ENCODE assay signal across 16 cellular contexts in genomic region chr2:197850882-197851281, GRCh38. TPM values are rescaled to one million over a fixed set of nuclear protein-coding genes. Genes with fewer than 3 reads are reported as not detected.
A peak's percentile ranks its signal among the peaks of the same experiment; 100 is the strongest.
DNase-seq lines count a peak whose midpoint lies in the region; ATAC-seq and TF ChIP-seq lines count a peak whose summit lies in the region.
"Had no signal": no experiment of that assay in that cellular context is flagged by ENCODE, and none has a peak within 500 bp of the region (broad histone marks: within the 10 kb centered on the region; RNA-seq: fewer than 3 reads in every experiment).

No MANE protein-coding gene starts in this region.

- peaks cover 0 to 3% (median 0%) of the 10 kb centered on the region in 5 donors for H3K36me3 Mint-ChIP-seq in naive thymus-derived CD4-positive, alpha-beta T cell

- H2AFZ ChIP-seq in SK-N-SH (ENCODE audit: low read depth): no peak overlapping the region

- H3K27ac Mint-ChIP-seq in naive thymus-derived CD4-positive, alpha-beta T cell: peak overlapping the region in 8 of 9 donors; percentile 97 to 100 (median 99)

- H3K9me3 Mint-ChIP-seq in naive thymus-derived CD4-positive, alpha-beta T cell: no peaks in the 10 kb centered on the region

- no peak for TF ChIP-seq EP300 in SK-N-SH (IDR thresholded peaks at IDR 0.05; ENCODE audit: borderline replicate concordance in 1 of 2, low read depth in 1 of 2, low read length in 1 of 2)

- 71% methylated on average over 3 of the region's 3 CpGs for WGBS in SK-N-SH (ENCODE audit: low lambda C conversion rate)

- H3K36me3 ChIP-seq in SK-N-SH (replicated peaks in 1 of 2; ENCODE audit: control insufficient read depth in 1 of 2, insufficient read depth in 2 of 2, low read length in 1 of 2): no peaks in the 10 kb centered on the region
- H3K36me3 ChIP-seq in naive thymus-derived CD4-positive, alpha-beta T cell (ENCODE audit: control insufficient read depth in 2 of 3, insufficient read depth in 3 of 3, low read length in 3 of 3): no peaks in the 10 kb centered on the region
- H3K36me3 ChIP-seq: BLaER1 treated with 17β-estradiol and CSF1 and Interleukin-3, amounts not matched to agents 10 nM and 100 nM had no signal

- POLR2A ChIA-PET in SK-N-SH (lab: Yijun Ruan, JAX): no interaction called here
- POLR2A ChIA-PET in naive thymus-derived CD4-positive, alpha-beta T cell (lab: Charles Lee): interaction anchor here (1.0 to 4.7 kb wide), 5 partner anchors 8 to 17 kb away, joined by 3 to 22 read pairs (median 3); no protein-coding TSS in a partner anchor

- DNase-seq in SK-N-SH: no peak
- peak; percentile 23 for DNase-seq in fibroblast of peridontal ligament (ENCODE audit: extremely low read depth)
- DNase-seq in naive thymus-derived CD4-positive, alpha-beta T cell: no peak
- DNase-seq in GM10266 (ENCODE audit: extremely low spot score): no peak
- no peak for DNase-seq in OCI-M2 (lab: John Stamatoyannopoulos, UW; ENCODE audit: unreplicated experiment)
- no peak for DNase-seq in SKM-1 (lab: John Stamatoyannopoulos, UW; ENCODE audit: unreplicated experiment)
- DNase-seq: COR-L47, DMS153, MV-4-11, NCI-H1417 treated with DMSO at 0.1 percent for 48 hours, NCI-H2029, NCI-H510A treated with DMSO at 0.1 percent for 48 hours had no signal

- H3K27me3 Mint-ChIP-seq in naive thymus-derived CD4-positive, alpha-beta T cell: no peaks in the 10 kb centered on the region

- H3K9ac ChIP-seq in SK-N-SH: no peak overlapping the region
- H3K9ac ChIP-seq: BLaER1 treated with 17β-estradiol and CSF1 and Interleukin-3, amounts not matched to agents 10 nM and 100 nM had no signal

- H3K4me3 ChIP-seq in SK-N-SH (ENCODE audit: low read depth in 2 of 2, low read length in 1 of 2): no peak overlapping the region
- H3K4me3 ChIP-seq in naive thymus-derived CD4-positive, alpha-beta T cell (ENCODE audit: low read length): no peak overlapping the region
- H3K4me3 ChIP-seq: BLaER1 treated with 17β-estradiol and CSF1 and Interleukin-3, amounts not matched to agents 10 nM and 100 nM had no signal

- ATAC-seq in SK-N-SH treated with all-trans-retinoic acid at 6 μM for 48 hours: peak; percentile 37; the same call in 1 of the 3 replicates
- no peak for ATAC-seq in naive thymus-derived CD4-positive, alpha-beta T cell

- peaks cover 10 to 14% of the 10 kb centered on the region in 2 experiments; a peak in 3 of 4 replicates for H3K4me1 ChIP-seq in SK-N-SH (ENCODE audit: control insufficient read depth in 1 of 2, insufficient read depth in 2 of 2, low read depth in 1 of 2, low read length in 1 of 2)
- H3K4me1 ChIP-seq in naive thymus-derived CD4-positive, alpha-beta T cell (ENCODE audit: control insufficient read depth in 2 of 2, insufficient read depth in 2 of 2, low read length in 2 of 2): peaks cover 4 to 78% of the 10 kb centered on the region in 2 donors
- H3K4me1 ChIP-seq: BLaER1 treated with 17β-estradiol and CSF1 and Interleukin-3, amounts not matched to agents 10 nM and 100 nM had no signal

- no peaks in the 10 kb centered on the region for H3K9me3 ChIP-seq in SK-N-SH
- H3K9me3 ChIP-seq in naive thymus-derived CD4-positive, alpha-beta T cell (ENCODE audit: control insufficient read depth in 2 of 3, low read length in 3 of 3): no peaks in the 10 kb centered on the region
- H3K9me3 ChIP-seq: BLaER1 treated with 17β-estradiol and CSF1 and Interleukin-3, amounts not matched to agents 10 nM and 100 nM had no signal

- peak overlapping the region in 6 of 10 donors; percentile 6 to 80 (median 36) for H3K4me3 Mint-ChIP-seq in naive thymus-derived CD4-positive, alpha-beta T cell

- peaks cover 7% of the 10 kb centered on the region for H3F3A ChIP-seq in SK-N-SH (replicated peaks; ENCODE audit: insufficient read depth)

- H3K4me2 ChIP-seq in SK-N-SH: no peak overlapping the region
- H3K4me2 ChIP-seq: BLaER1 treated with 17β-estradiol and CSF1 and Interleukin-3, amounts not matched to agents 10 nM and 100 nM had no signal

- no peaks in the 10 kb centered on the region; the same call in 1 of the 2 replicates for H4K20me1 ChIP-seq in SK-N-SH (ENCODE audit: insufficient read depth)
- H4K20me1 ChIP-seq: BLaER1 treated with 17β-estradiol and CSF1 and Interleukin-3, amounts not matched to agents 10 nM and 100 nM had no signal

- intact Hi-C loops in naive thymus-derived CD4-positive, alpha-beta T cell (cut with micrococcal nuclease): loop anchor here (1.0 to 5.0 kb wide), 5 partner anchors 41 to 446 kb away; no protein-coding TSS in a partner anchor

- H3K27me3 ChIP-seq in SK-N-SH (ENCODE audit: insufficient read depth): no peaks in the 10 kb centered on the region
- H3K27me3 ChIP-seq in naive thymus-derived CD4-positive, alpha-beta T cell (ENCODE audit: control insufficient read depth in 2 of 2, insufficient read depth in 2 of 2, low read length in 2 of 2): no peaks in the 10 kb centered on the region
- H3K27me3 ChIP-seq: BLaER1 treated with 17β-estradiol and CSF1 and Interleukin-3, amounts not matched to agents 10 nM and 100 nM had no signal

- H3K4me1 Mint-ChIP-seq in naive thymus-derived CD4-positive, alpha-beta T cell: peaks cover 30 to 100% (median 93%) of the 10 kb centered on the region in 7 donors

- peaks cover 36% of the 10 kb centered on the region; the same call in 1 of the 2 replicates for H3K79me2 ChIP-seq in SK-N-SH (ENCODE audit: insufficient read depth)

- TF ChIP-seq CTCF in SK-N-SH (IDR thresholded peaks at IDR 0.05) (no peak), GM10266 (IDR thresholded peaks at IDR 0.05; ENCODE audit: control insufficient read depth, insufficient read depth, low read depth, missing control alignments) (no peak)

- no peaks in the 10 kb centered on the region for H3K9me2 ChIP-seq in SK-N-SH

- H3K27ac ChIP-seq in SK-N-SH (ENCODE audit: low read depth in 2 of 2, low read length in 1 of 2) (no peak overlapping the region), angular gyrus (ENCODE audit: low read depth, low read length) (peak overlapping the region; percentile 78)
- H3K27ac ChIP-seq in naive thymus-derived CD4-positive, alpha-beta T cell (ENCODE audit: low read depth, low read length): no peak overlapping the region
- H3K27ac ChIP-seq: 22Rv1; BLaER1 treated with 17β-estradiol and CSF1 and Interleukin-3, amounts not matched to agents 10 nM and 100 nM had no signal

- CTCF ChIA-PET in SK-N-SH (lab: Yijun Ruan, JAX): interaction anchor here (0.8 to 2.9 kb wide), 6 partner anchors 15 to 446 kb away, joined by 3 to 9 read pairs (median 4); no protein-coding TSS in a partner anchor
- CTCF ChIA-PET in naive thymus-derived CD4-positive, alpha-beta T cell (lab: Charles Lee): interaction anchor here (0.6 to 1.6 kb wide), 9 partner anchors 8 to 277 kb away, joined by 3 to 6 read pairs (median 3); partner anchors contain the start of gene PLCL1

- TF ChIP-seq RAD21 in SK-N-SH (IDR thresholded peaks at IDR 0.05; ENCODE audit: low read length): no peak

TF ChIP-seq in SK-N-SH treated with all-trans-retinoic acid at 6 μM for 48 hours, 23 proteins besides CTCF, POLR2A, EP300 and RAD21 (continues in another document):
- no peak for TF ChIP-seq BACH2 (CRISPR knock-in tag; IDR thresholded peaks at IDR 0.05; ENCODE audit: borderline replicate concordance)

TF ChIP-seq in SK-N-SH, 30 proteins besides CTCF, POLR2A, EP300 and RAD21 (continues in another document):
- TF ChIP-seq RXRA (IDR thresholded peaks at IDR 0.05; ENCODE audit: borderline replicate concordance, low read depth): no peak
- TF ChIP-seq, protein P1, sequence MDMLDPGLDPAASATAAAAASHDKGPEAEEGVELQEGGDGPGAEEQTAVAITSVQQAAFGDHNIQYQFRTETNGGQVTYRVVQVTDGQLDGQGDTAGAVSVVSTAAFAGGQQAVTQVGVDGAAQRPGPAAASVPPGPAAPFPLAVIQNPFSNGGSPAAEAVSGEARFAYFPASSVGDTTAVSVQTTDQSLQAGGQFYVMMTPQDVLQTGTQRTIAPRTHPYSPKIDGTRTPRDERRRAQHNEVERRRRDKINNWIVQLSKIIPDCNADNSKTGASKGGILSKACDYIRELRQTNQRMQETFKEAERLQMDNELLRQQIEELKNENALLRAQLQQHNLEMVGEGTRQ (IDR thresholded peaks at IDR 0.05; ENCODE audit: borderline replicate concordance, low read depth, low read length): no peak
- TF ChIP-seq IRF3 (IDR thresholded peaks at IDR 0.05; ENCODE audit: low read depth, low read length): no peak
- no peak for TF ChIP-seq POLR2AphosphoS5 (IDR thresholded peaks at IDR 0.05; ENCODE audit: low read depth, low read length)
- no peak for TF ChIP-seq NRF1 (IDR thresholded peaks at IDR 0.05; ENCODE audit: low read depth, low read length)
- no peak for TF ChIP-seq TAF1 (IDR thresholded peaks at IDR 0.05; ENCODE audit: borderline replicate concordance, low read depth, low read length)
- no peak for TF ChIP-seq EZH2phosphoT487 (IDR thresholded peaks at IDR 0.05; ENCODE audit: borderline replicate concordance, low read depth)
- no peak for TF ChIP-seq SIN3A (IDR thresholded peaks at IDR 0.05; ENCODE audit: borderline replicate concordance, low read depth, low read length)
- TF ChIP-seq FOSL2 (IDR thresholded peaks at IDR 0.05; ENCODE audit: borderline replicate concordance, low read depth): no peak
- no peak for TF ChIP-seq GABPA (IDR thresholded peaks at IDR 0.05; ENCODE audit: low read depth)

RNA-seq across cellular contexts. Expression of gene PLCL1, which starts 46.5 kb away (rescaled TPM):
- 7.7 and 10.3 TPM in 2 replicates for polyA plus RNA-seq in SK-N-SH (2012; rRNA removed)
- polyA plus RNA-seq in SK-N-SH (2012; cell fraction: cytosol; rRNA removed): 12.6 and 15.5 TPM in 2 replicates
- polyA plus RNA-seq in SK-N-SH (2012; cell fraction: nucleus; rRNA removed): 2.8 and 6.3 TPM in 2 replicates
- 10 to 100 TPM in 4 of 5 experiments, 1 to 10 TPM in 1; 1.8 to 33.7 (median 28.5) TPM for total RNA-seq in naive thymus-derived CD4-positive, alpha-beta T cell
- 10 to 100 TPM; 13.1 to 16.7 TPM for polyA plus RNA-seq in naive thymus-derived CD4-positive, alpha-beta T cell
